20 cellular contexts compared by ENCODE assay signal in the genomic region with DNA sequence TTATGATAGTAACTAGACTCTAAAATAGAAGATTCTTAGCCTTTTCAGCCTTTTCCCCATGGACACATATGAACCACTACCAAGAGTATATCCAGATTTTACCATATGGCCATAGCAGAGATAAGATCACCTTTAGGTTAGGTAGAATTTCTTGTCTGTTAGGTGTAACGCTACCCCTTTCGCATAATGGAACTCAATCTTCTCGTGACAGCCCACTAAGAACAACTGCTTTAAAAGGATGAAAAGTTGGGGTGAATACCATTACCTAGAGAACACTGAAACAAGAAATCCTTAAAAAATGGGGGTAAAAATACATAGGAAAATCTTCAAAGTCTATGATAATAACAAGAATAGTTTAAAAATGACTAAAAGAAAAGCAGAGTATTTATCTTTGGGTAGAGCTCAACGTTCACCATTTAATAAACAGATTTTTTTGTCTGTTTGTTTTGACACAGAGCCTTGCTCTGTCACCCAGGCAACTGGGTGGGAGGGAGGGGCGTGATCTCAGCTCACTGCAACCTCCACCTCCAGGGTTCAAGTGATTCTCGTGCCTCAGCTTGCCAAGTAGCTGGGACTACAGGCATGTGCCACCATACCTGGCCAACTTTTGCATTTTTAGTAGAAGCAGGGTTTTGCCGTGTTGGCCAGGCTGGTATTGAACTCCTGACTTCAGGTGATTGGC.
"Had no signal": no experiment of that assay in that cellular context is flagged by ENCODE, and none has a peak within 500 bp of the region (broad histone marks: within the 10 kb centered on the region; RNA-seq: fewer than 3 reads in every experiment).

No MANE protein-coding gene starts in this region.

- H3K9me3 Mint-ChIP-seq: activated CD4-positive, alpha-beta T cell treated with anti-CD3 and anti-CD28 coated beads, Interleukin-2, amount 10 ng/mL, durations not matched to agents 7 days and 5 days; activated naive CD4-positive, alpha-beta T cell treated with anti-CD3 and anti-CD28 coated beads for 36 hours; activated naive CD8-positive, alpha-beta T cell treated with anti-CD3 and anti-CD28 coated beads, Interleukin-2, amount 50 U/mL, for 24 hours; activated T-cell treated with anti-CD3 and anti-CD28 coated beads, Interleukin-2, amount 50 U/mL, for 4 hours had no signal

- H3K4me3 ChIP-seq: coronary artery, gastrocnemius medialis, heart left ventricle, left ventricle myocardium inferior, tibial artery had no signal

- H3K27me3 ChIP-seq: brain microvascular endothelial cell, gastrocnemius medialis, heart left ventricle, tibial artery had no signal

- H3K27me3 Mint-ChIP-seq: activated CD4-positive, alpha-beta T cell treated with anti-CD3 and anti-CD28 coated beads, Interleukin-2, amount 10 ng/mL, durations not matched to agents 7 days and 5 days; activated naive CD8-positive, alpha-beta T cell treated with anti-CD3 and anti-CD28 coated beads, Interleukin-2, amount 50 U/mL, for 24 hours had no signal

- H3K27ac Mint-ChIP-seq: activated CD4-positive, alpha-beta T cell treated with anti-CD3 and anti-CD28 coated beads, Interleukin-2, amount 10 ng/mL, durations not matched to agents 7 days and 5 days; activated CD8-positive, alpha-beta T cell treated with anti-CD3 and anti-CD28 coated beads, Interleukin-2, amount 10 ng/mL, durations not matched to agents 7 days and 5 days; activated naive CD4-positive, alpha-beta T cell treated with anti-CD3 and anti-CD28 coated beads for 36 hours; activated naive CD8-positive, alpha-beta T cell treated with anti-CD3 and anti-CD28 coated beads, Interleukin-2, amount 50 U/mL, for 24 hours had no signal

- H3K9me3 ChIP-seq: gastrocnemius medialis, heart left ventricle, left ventricle myocardium inferior, tibial artery had no signal

- DNase-seq: activated CD4-positive, alpha-beta T cell treated with anti-CD3 and anti-CD28 coated beads, Interleukin-2, amount 10 ng/mL, durations not matched to agents 7 days and 5 days; activated CD4-positive, CD25-positive, alpha-beta regulatory T cell; activated CD8-positive, alpha-beta T cell treated with anti-CD3 and anti-CD28 coated beads, Interleukin-2, amount 10 ng/mL, durations not matched to agents 7 days and 5 days; activated naive CD4-positive, alpha-beta T cell treated with anti-CD3 and anti-CD28 coated beads for 36 hours; activated naive CD8-positive, alpha-beta T cell treated with anti-CD3 and anti-CD28 coated beads, Interleukin-2, amount 50 U/mL, for 24 hours; activated T-cell treated with anti-CD3 and anti-CD28 coated beads, Interleukin-2, amount 50 U/mL, for 4 hours; aorta; brain microvascular endothelial cell; gastrocnemius medialis; heart left ventricle; kidney; left ventricle myocardium inferior; occipital lobe; retina; stimulated activated CD4-positive, alpha-beta T cell treated with anti-CD3 and anti-CD28 coated beads, Interleukin-2, amount 100 ng/mL, for 24 hours; stimulated activated naive CD8-positive, alpha-beta T cell treated with anti-CD3 and anti-CD28 coated beads, Interleukin-15, Interleukin-2, amounts not matched to agents 100 U/mL and 50 U/mL, for 24 hours; substantia nigra; T1000; tibial artery had no signal

- H3K4me1 ChIP-seq: gastrocnemius medialis, heart left ventricle, left ventricle myocardium inferior, tibial artery had no signal

- H3K36me3 ChIP-seq: brain microvascular endothelial cell had no signal

- ATAC-seq: activated CD8-positive, alpha-beta T cell treated with anti-CD3 and anti-CD28 coated beads, Interleukin-2, amount 10 ng/mL, durations not matched to agents 7 days and 5 days; activated naive CD8-positive, alpha-beta T cell treated with anti-CD3 and anti-CD28 coated beads, Interleukin-2, amount 50 U/mL, for 24 hours; activated T-cell treated with anti-CD3 and anti-CD28 coated beads, Interleukin-2, amount 50 U/mL, for 4 hours; gastrocnemius medialis; heart left ventricle; stimulated activated naive CD8-positive, alpha-beta T cell treated with anti-CD3 and anti-CD28 coated beads, Interleukin-15, Interleukin-2, amounts not matched to agents 100 U/mL and 50 U/mL, for 24 hours had no signal

- H3K27ac ChIP-seq: brain microvascular endothelial cell, coronary artery, gastrocnemius medialis, heart left ventricle, left ventricle myocardium inferior, tibial artery had no signal

- H3K4me3 Mint-ChIP-seq: activated CD4-positive, alpha-beta T cell treated with anti-CD3 and anti-CD28 coated beads, Interleukin-2, amount 10 ng/mL, durations not matched to agents 7 days and 5 days; activated CD8-positive, alpha-beta T cell treated with anti-CD3 and anti-CD28 coated beads, Interleukin-2, amount 10 ng/mL, durations not matched to agents 7 days and 5 days; activated naive CD4-positive, alpha-beta T cell treated with anti-CD3 and anti-CD28 coated beads for 36 hours; activated naive CD8-positive, alpha-beta T cell treated with anti-CD3 and anti-CD28 coated beads, Interleukin-2, amount 50 U/mL, for 24 hours; activated T-cell treated with anti-CD3 and anti-CD28 coated beads, Interleukin-2, amount 50 U/mL, for 4 hours had no signal
